ENCODE assay signal across 8 cellular contexts in the genomic region with DNA sequence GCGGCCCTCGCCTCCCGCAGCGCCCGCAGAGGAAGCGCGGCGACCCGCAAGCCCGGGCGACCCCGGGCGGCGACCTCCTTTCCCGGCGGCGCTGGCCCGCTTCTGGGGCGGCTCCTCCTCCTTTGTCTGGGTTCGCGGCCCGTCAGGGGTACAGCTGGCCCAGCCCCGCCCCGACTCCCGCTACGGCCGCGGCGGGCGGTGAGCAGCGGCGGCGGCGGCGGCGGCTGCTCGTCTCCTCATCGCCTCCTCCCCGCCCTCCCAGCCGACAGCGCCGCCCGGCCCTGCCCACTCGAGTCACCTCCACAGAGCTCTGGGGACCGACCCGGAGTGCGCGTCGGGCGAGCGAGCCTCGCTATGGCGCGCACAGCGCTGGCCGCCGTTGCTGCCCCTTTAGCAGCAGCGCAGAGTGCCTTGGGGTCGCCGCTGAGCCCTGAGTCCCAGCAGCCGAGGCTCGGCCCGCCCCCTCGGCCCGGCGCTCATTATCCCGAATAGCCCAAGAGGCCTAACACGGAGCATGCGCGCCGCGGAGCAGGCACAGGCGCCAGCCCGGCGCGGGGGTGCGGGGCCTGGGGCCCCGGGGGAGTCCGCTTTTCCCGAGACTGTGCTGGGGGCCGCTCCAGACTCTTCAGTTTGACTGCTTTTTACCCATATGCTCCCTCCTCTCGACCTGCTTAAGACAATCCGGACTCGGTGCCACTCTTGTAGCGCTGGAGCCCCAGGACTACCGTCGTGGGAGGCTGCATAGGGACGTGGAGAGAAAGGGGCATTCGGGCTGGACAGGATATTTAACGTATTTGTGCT. TPM values are rescaled to one million over a fixed set of nuclear protein-coding genes. Genes with fewer than 3 reads are reported as not detected.
DNase-seq lines count a peak whose midpoint lies in the region; ATAC-seq, FAIRE-seq and TF ChIP-seq lines count a peak whose summit lies in the region.

A gene (minus strand): TSS at position 104 of the 801 bp plus-strand sequence. CDS start 295 bp downstream, outside the sequence.

- H3K36me3 ChIP-seq in pancreas = no peaks in the 10 kb centered on the region
- H3K36me3 ChIP-seq in thyroid gland = no peaks in the 10 kb centered on the region

- H3K36me3 Mint-ChIP-seq in HFFc6 (ENCODE audit: low read depth) (peaks cover 5% of the 10 kb centered on the region), glutamatergic neuron (ENCODE audit: unreplicated experiment) (peaks cover 7% of the 10 kb centered on the region)
- H3K36me3 Mint-ChIP-seq in activated naive CD8-positive, alpha-beta T cell = peaks cover 2% of the 10 kb centered on the region

- H3K9me3 Mint-ChIP-seq in HFFc6 (no peaks in the 10 kb centered on the region), glutamatergic neuron (ENCODE audit: unreplicated experiment) (peaks cover 12% of the 10 kb centered on the region)
- H3K9me3 Mint-ChIP-seq in activated naive CD8-positive, alpha-beta T cell (ENCODE audit: low read depth) = no peaks in the 10 kb centered on the region

- 0 to 1% methylated on average over 74 to 90 of the region's 90 CpGs for WGBS in pancreas, 2 donors
- 0 to 3% methylated on average over 12 to 25 of the region's 90 CpGs for whole genome bisulfite sequencing in thyroid gland, 2 donors

- TF ChIP-seq CTCF in GM10248 (IDR thresholded peaks at IDR 0.05; ENCODE audit: control extremely low read depth, extremely low read depth, low read depth, missing control alignments) (no peak), HFFc6 (IDR thresholded peaks at IDR 0.05) (peak; percentile 46; the same call in 1 of the 2 replicates), glutamatergic neuron (IDR thresholded peaks at IDR 0.05; ENCODE audit: partially characterized antibody, unreplicated experiment) (no peak), pancreas (IDR thresholded peaks at IDR 0.05) (no peak), thyroid gland (IDR thresholded peaks at IDR 0.05) (peak in 1 of 6 experiments; percentile 8)

- TF ChIP-seq POLR2A in thyroid gland (IDR thresholded peaks at IDR 0.05) = peak; percentile 58 to 94

- peak within 1 kb of the TSS; percentile 79 to 82 (median 82) for H3K4me3 ChIP-seq in pancreas
- H3K4me3 ChIP-seq in thyroid gland (replicated peaks in 1 of 3) = peak within 1 kb of the TSS; percentile 57 to 87 (median 65)

- H3K27ac ChIP-seq in pancreas (peak within 1 kb of the TSS; percentile 95 to 98 (median 96)), thyroid gland (peak within 1 kb of the TSS; percentile 78 to 99 (median 94))

- H3K27ac Mint-ChIP-seq in HFFc6 = peak within 1 kb of the TSS; percentile 90
- H3K27ac Mint-ChIP-seq in activated naive CD8-positive, alpha-beta T cell = peak within 1 kb of the TSS; percentile 95
- peak within 1 kb of the TSS; percentile 99 for H3K27ac Mint-ChIP-seq in glutamatergic neuron (ENCODE audit: unreplicated experiment)

- H3K27me3 Mint-ChIP-seq in HFFc6 (ENCODE audit: insufficient read depth) = no peaks in the 10 kb centered on the region
- H3K27me3 Mint-ChIP-seq in activated naive CD8-positive, alpha-beta T cell = no peaks in the 10 kb centered on the region
- H3K27me3 Mint-ChIP-seq in glutamatergic neuron (ENCODE audit: unreplicated experiment) = peaks cover 3% of the 10 kb centered on the region

- CTCF ChIA-PET in GM10248 (lab: Yijun Ruan, JAX) = interaction anchor here (1.1 to 1.8 kb wide), 2 partner anchors 15 to 25 kb away, joined by 3 to 4 read pairs; no protein-coding TSS in a partner anchor

- peak within 1 kb of the TSS; percentile 94 for H3K4me3 Mint-ChIP-seq in HFFc6
- H3K4me3 Mint-ChIP-seq in activated naive CD8-positive, alpha-beta T cell = peak within 1 kb of the TSS; percentile 93
- H3K4me3 Mint-ChIP-seq in glutamatergic neuron (ENCODE audit: unreplicated experiment) = peak within 1 kb of the TSS; percentile 99

- no peak for FAIRE-seq in pancreas (lab: Jason Lieb, UNC)

- ATAC-seq in pancreas = peak; percentile 93 to 96 (median 96)

- POLR2A ChIA-PET in GM10248 (lab: Yijun Ruan, JAX) = interaction anchor here (0.7 kb wide), 1 partner anchor 292 kb away, joined by 3 read pairs; no protein-coding TSS in a partner anchor

- intact Hi-C loops in pancreas (cut with DNase I) (no loop called here), thyroid gland (cut with DNase I) (loop anchor here (10.0 kb wide), 1 partner anchor 73 kb away; no protein-coding TSS in a partner anchor)

- peak; percentile 90 for DNase-seq in GM10248 (ENCODE audit: extremely low spot score)
- peak; percentile 69 for DNase-seq in HFFc6
- DNase-seq in NAMALWA (ENCODE audit: low spot score) = peak; percentile 76
- peak; percentile 30 for DNase-seq in SKM-1 treated with dmso at 0.1 percent for 144 hours (lab: John Stamatoyannopoulos, UW; ENCODE audit: unreplicated experiment)
- DNase-seq in glutamatergic neuron = peak; percentile 95
- peak; percentile 81 to 93 (median 88) for DNase-seq in pancreas
- DNase-seq in thyroid gland = peak; percentile 90 to 91

- H3K27me3 ChIP-seq in pancreas = no peaks in the 10 kb centered on the region
- no peaks in the 10 kb centered on the region for H3K27me3 ChIP-seq in thyroid gland

- H3K4me1 ChIP-seq in pancreas (peaks cover 9 to 23% (median 17%) of the 10 kb centered on the region in 3 donors), thyroid gland (peaks cover 30 to 31% of the 10 kb centered on the region in 2 donors)

- no peaks in the 10 kb centered on the region for H3K9me3 ChIP-seq in pancreas
- no peaks in the 10 kb centered on the region for H3K9me3 ChIP-seq in thyroid gland

- peaks cover 35% of the 10 kb centered on the region for H3K4me1 Mint-ChIP-seq in HFFc6 (ENCODE audit: low read depth)
- H3K4me1 Mint-ChIP-seq in activated naive CD8-positive, alpha-beta T cell (ENCODE audit: low read depth) = peaks cover 48% of the 10 kb centered on the region
- H3K4me1 Mint-ChIP-seq in glutamatergic neuron (ENCODE audit: low read depth, unreplicated experiment) = peaks cover 12% of the 10 kb centered on the region

RNA-seq across cellular contexts. Expression of the gene that starts here (rescaled TPM):
- 10 to 100 TPM; 11.8 to 14.5 (median 13.3) TPM for total RNA-seq in HFFc6 (2021; fragmentation: NEBNext Ultra II Directional; extraction: Animal tissue kit (Norgen Biotek cat#: 25700))
- total RNA-seq in glutamatergic neuron (ENCODE audit: unreplicated experiment) (50.4 TPM), pancreas (10 to 100 TPM; 10.2 to 19.9 (median 11.6) TPM), thyroid gland (10 to 100 TPM; 43.4 to 69.9 (median 57.9) TPM)
- 1 to 10 TPM; 4.2 to 9.1 TPM for polyA plus RNA-seq in pancreas

Comparison
In these comparisons a context has a peak if more than half of its experiments do, and no peak if none do; other contexts are left out.
1. Peak in every context shown above with its lines: DNase-seq, ATAC-seq, H3K4me3 ChIP-seq and H3K27ac ChIP-seq.
2. DNase-seq: peak in every context shown above with its lines; median percentile 95 in glutamatergic neuron; 90 in thyroid gland; 90 in GM10248; 88 in pancreas; 76 in NAMALWA; 69 in HFFc6; 30 in SKM-1 treated with dmso at 0.1 percent for 144 hours.